ENCODE assay signal across 10 cellular contexts in genomic region chr10:104325436-104326430, GRCh38. TPM values are rescaled to one million over a fixed set of nuclear protein-coding genes. Genes with fewer than 3 reads are reported as not detected.
DNase-seq lines count a peak whose midpoint lies in the region; ATAC-seq lines count a peak whose summit lies in the region.
"Had no signal": no experiment of that assay in that cellular context is flagged by ENCODE, and none has a peak within 500 bp of the region (broad histone marks: within the 10 kb centered on the region; RNA-seq: fewer than 3 reads in every experiment).

No MANE protein-coding gene starts in this region.

- DNase-seq in right cardiac atrium (peak in 2 of 3 donors; percentile 60 to 78), germinal center (ENCODE audit: low spot score) (no peak), HuH-7 (ENCODE audit: low spot score) (no peak)
- no peak for DNase-seq in stimulated activated CD8-positive, alpha-beta memory T cell treated with anti-CD3 and anti-CD28 coated beads, Interleukin-4, amount 100 ng/mL, for 48 hours
- DNase-seq: activated gamma-delta T cell, RPMI8226 had no signal

- peaks cover 1% of the 10 kb centered on the region for H3K36me3 Mint-ChIP-seq in IgD-negative memory B cell
- peaks cover 2% of the 10 kb centered on the region for H3K36me3 Mint-ChIP-seq in activated naive CD8-positive, alpha-beta T cell

- intact Hi-C loops in right cardiac atrium (cut with DNase I) = no loop called here

- H3K27ac Mint-ChIP-seq in IgD-negative memory B cell = peak overlapping the region; percentile 77 to 94 (median 89)
- peak overlapping the region; percentile 89 for H3K27ac Mint-ChIP-seq in activated naive CD8-positive, alpha-beta T cell

- WGBS in right cardiac atrium = 35% methylated on average over 28 of the region's 28 CpGs

- H3K9me3 ChIP-seq in right cardiac atrium (ENCODE audit: control insufficient read depth, low read length) (no peaks in the 10 kb centered on the region), skeletal muscle tissue (ENCODE audit: control insufficient read depth in 3 of 3, low read length in 3 of 3) (no peaks in the 10 kb centered on the region)

- peak overlapping the region; percentile 98 for H3K27ac ChIP-seq in right cardiac atrium (ENCODE audit: low read length)
- H3K27ac ChIP-seq in skeletal muscle tissue (ENCODE audit: low read depth, low read length) = peak overlapping the region; percentile 45

- no peak overlapping the region for H3K4me3 ChIP-seq in right cardiac atrium (ENCODE audit: low read length)
- no peak overlapping the region for H3K4me3 ChIP-seq in skeletal muscle tissue (ENCODE audit: low read length in 3 of 3)

- no peaks in the 10 kb centered on the region for H3K36me3 ChIP-seq in skeletal muscle tissue (ENCODE audit: control insufficient read depth in 3 of 3, insufficient read depth in 3 of 3, low read length in 3 of 3)

- H3K9ac ChIP-seq in skeletal muscle tissue (ENCODE audit: low read depth in 1 of 3, low read length in 3 of 3) = peak overlapping the region in 1 of 3 donors; percentile 25

- H3K27me3 Mint-ChIP-seq in IgD-negative memory B cell = peaks cover 3% of the 10 kb centered on the region
- no peaks in the 10 kb centered on the region for H3K27me3 Mint-ChIP-seq in activated naive CD8-positive, alpha-beta T cell

- peak overlapping the region in 3 of 4 donors; percentile 17 to 93 (median 79) for H3K4me3 Mint-ChIP-seq in IgD-negative memory B cell
- H3K4me3 Mint-ChIP-seq in activated naive CD8-positive, alpha-beta T cell = peak overlapping the region; percentile 83

- H3K9me3 Mint-ChIP-seq in IgD-negative memory B cell = no peaks in the 10 kb centered on the region
- H3K9me3 Mint-ChIP-seq in activated naive CD8-positive, alpha-beta T cell (ENCODE audit: low read depth) = no peaks in the 10 kb centered on the region

- ATAC-seq in right cardiac atrium (peak; percentile 2 to 5), GM19463 (IDR thresholded peaks at IDR 0.05; ENCODE audit: unreplicated experiment) (no peak)

- H3K27me3 ChIP-seq in right cardiac atrium (ENCODE audit: control insufficient read depth, insufficient read depth) (no peaks in the 10 kb centered on the region), skeletal muscle tissue (ENCODE audit: control insufficient read depth in 3 of 3, insufficient read depth in 3 of 3, low read length in 3 of 3) (no peaks in the 10 kb centered on the region)

- H3K4me1 ChIP-seq in right cardiac atrium (ENCODE audit: control insufficient read depth, insufficient read depth, low read length) = peaks cover 86% of the 10 kb centered on the region
- peaks cover 78 to 100% (median 94%) of the 10 kb centered on the region in 3 donors for H3K4me1 ChIP-seq in skeletal muscle tissue (ENCODE audit: control insufficient read depth in 3 of 3, insufficient read depth in 3 of 3, low read length in 3 of 3)

- H3K4me1 Mint-ChIP-seq in IgD-negative memory B cell = peaks cover 68 to 84% (median 76%) of the 10 kb centered on the region in 3 donors
- peaks cover 98% of the 10 kb centered on the region for H3K4me1 Mint-ChIP-seq in activated naive CD8-positive, alpha-beta T cell (ENCODE audit: low read depth)

RNA-seq across cellular contexts. Expression of gene ITPRIP, which starts 12.5 kb away (rescaled TPM):
- polyA plus RNA-seq in IgD-negative memory B cell (22.8 TPM), right cardiac atrium (44.8 TPM)
- total RNA-seq in right cardiac atrium (10 to 100 TPM; 29.1 to 83.3 (median 41.9) TPM), skeletal muscle tissue (4.2 TPM)

RNA-seq across cellular contexts. Expression of gene CFAP58, which starts 27.9 kb away (rescaled TPM):
- not detected for polyA plus RNA-seq in IgD-negative memory B cell
- 1 to 10 TPM; 2.9 to 5.4 (median 3.4) TPM for total RNA-seq in right cardiac atrium
- 2.9 TPM for polyA plus RNA-seq in right cardiac atrium
- total RNA-seq in skeletal muscle tissue = under 0.01 TPM

RNA-seq across cellular contexts. Expression of gene GSTO2, which starts 56.7 kb away (rescaled TPM):
- polyA plus RNA-seq in IgD-negative memory B cell = 0.90 TPM
- total RNA-seq in right cardiac atrium = 1 to 10 TPM in 1 of 4 donors, under 1 TPM in 3; 0.37 to 1.1 (median 0.72) TPM
- polyA plus RNA-seq in right cardiac atrium = 0.43 TPM
- total RNA-seq in skeletal muscle tissue = not detected

Comparison
In these comparisons a context has a peak if more than half of its experiments do, and no peak if none do; other contexts are left out.
1. DNase-seq: peak in right cardiac atrium (2 of 3); none in stimulated activated CD8-positive, alpha-beta memory T cell treated with anti-CD3 and anti-CD28 coated beads, Interleukin-4, amount 100 ng/mL, for 48 hours (single experiment), germinal center (single experiment) and HuH-7 (single experiment).